ENCODE assay signal across 16 cellular contexts in genomic region chr6:107736713-107737396, GRCh38.
DNase-seq lines count a peak whose midpoint lies in the region; ATAC-seq and TF ChIP-seq lines count a peak whose summit lies in the region.
"Had no signal": no experiment of that assay in that cellular context is flagged by ENCODE, and none has a peak within 500 bp of the region (broad histone marks: within the 10 kb centered on the region; RNA-seq: fewer than 3 reads in every experiment).

No MANE protein-coding gene starts in this region.

- H3K36me3 ChIP-seq in esophagus squamous epithelium = no peaks in the 10 kb centered on the region
- H3K36me3 ChIP-seq: breast epithelium had no signal

- H3K27me3 ChIP-seq in esophagus squamous epithelium = peaks cover 0 to 48% (median 0%) of the 10 kb centered on the region in 4 donors
- H3K27me3 ChIP-seq: breast epithelium had no signal

- H3K27ac ChIP-seq in esophagus squamous epithelium = peak overlapping the region in 3 of 4 donors; percentile 3 to 42 (median 22)
- H3K27ac ChIP-seq: breast epithelium had no signal

- intact Hi-C loops in esophagus squamous epithelium (cut with DNase I) = no loop called here

- H3K36me3 Mint-ChIP-seq in activated T-cell treated with anti-CD3 and anti-CD28 coated beads, Interleukin-2, amount 50 U/mL, for 72 hours (ENCODE audit: insufficient read depth in 2 of 2) = peaks cover 0 to 1% of the 10 kb centered on the region in 2 donors
- H3K36me3 Mint-ChIP-seq in T-helper 2 cell treated with Interferon-gamma antibody and Interleukin-4, amounts not matched to agents 5 μg/mL and 100 μg/mL, for 36 hours (ENCODE audit: low read depth) = peaks cover 18% of the 10 kb centered on the region

- no peak for DNase-seq in activated T-cell treated with anti-CD3 and anti-CD28 coated beads, Interleukin-2, amount 50 U/mL, for 72 hours
- no peak for DNase-seq in activated T-cell treated with anti-CD3 and anti-CD28 coated beads, Interleukin-2, amount 50 U/mL, for 48 hours
- DNase-seq in T-helper 2 cell treated with Interferon-gamma antibody and Interleukin-4, amounts not matched to agents 5 μg/mL and 100 μg/mL, for 36 hours (ENCODE audit: low spot score) = no peak
- DNase-seq in esophagus squamous epithelium (lab: John Stamatoyannopoulos, UW) (no peak), superior temporal gyrus (ENCODE audit: extremely low spot score) (peak; percentile 20), GF-D8 (lab: John Stamatoyannopoulos, UW) (no peak), NOMO-1 treated with dmso at 0.1 percent for 144 hours (lab: John Stamatoyannopoulos, UW; ENCODE audit: unreplicated experiment) (no peak)
- DNase-seq: ACHN; activated CD4-positive, CD25-positive, alpha-beta regulatory T cell; effector CD4-positive, alpha-beta T cell; NCI-H2227 treated with DMSO at 0.1 percent for 48 hours; nucleus accumbens; SW 1271 had no signal

- no peak for TF ChIP-seq CTCF in esophagus squamous epithelium (IDR thresholded peaks at IDR 0.05)

- 48 to 57% methylated on average over 6 of the region's 6 CpGs for WGBS in esophagus squamous epithelium, 2 donors

- peaks cover 75% of the 10 kb centered on the region for H3K4me1 Mint-ChIP-seq in activated T-cell treated with anti-CD3 and anti-CD28 coated beads, Interleukin-2, amount 50 U/mL, for 72 hours (ENCODE audit: low read depth)
- peaks cover 65% of the 10 kb centered on the region for H3K4me1 Mint-ChIP-seq in T-helper 2 cell treated with Interferon-gamma antibody and Interleukin-4, amounts not matched to agents 5 μg/mL and 100 μg/mL, for 36 hours (ENCODE audit: low read depth)

- no peaks in the 10 kb centered on the region for H3K9me3 Mint-ChIP-seq in activated T-cell treated with anti-CD3 and anti-CD28 coated beads, Interleukin-2, amount 50 U/mL, for 72 hours
- no peaks in the 10 kb centered on the region for H3K9me3 Mint-ChIP-seq in T-helper 2 cell treated with Interferon-gamma antibody and Interleukin-4, amounts not matched to agents 5 μg/mL and 100 μg/mL, for 36 hours

- H3K4me3 Mint-ChIP-seq in activated T-cell treated with anti-CD3 and anti-CD28 coated beads, Interleukin-2, amount 50 U/mL, for 72 hours = peak overlapping the region; percentile 62 to 66
- peak overlapping the region; percentile 82 for H3K4me3 Mint-ChIP-seq in T-helper 2 cell treated with Interferon-gamma antibody and Interleukin-4, amounts not matched to agents 5 μg/mL and 100 μg/mL, for 36 hours

- H3K4me1 ChIP-seq in esophagus squamous epithelium = no peaks in the 10 kb centered on the region
- H3K4me1 ChIP-seq: breast epithelium had no signal

- peak; percentile 37 to 38 for ATAC-seq in activated T-cell treated with anti-CD3 and anti-CD28 coated beads, Interleukin-2, amount 50 U/mL, for 72 hours (replicated peaks in 1 of 2)
- ATAC-seq in GM18517 (IDR thresholded peaks at IDR 0.05; ENCODE audit: unreplicated experiment) = no peak

- H3K27ac Mint-ChIP-seq in activated T-cell treated with anti-CD3 and anti-CD28 coated beads, Interleukin-2, amount 50 U/mL, for 72 hours = peak overlapping the region; percentile 16
- peak overlapping the region; percentile 92 for H3K27ac Mint-ChIP-seq in T-helper 2 cell treated with Interferon-gamma antibody and Interleukin-4, amounts not matched to agents 5 μg/mL and 100 μg/mL, for 36 hours

- no peaks in the 10 kb centered on the region for H3K9me3 ChIP-seq in esophagus squamous epithelium
- H3K9me3 ChIP-seq: breast epithelium had no signal

- H3K4me3 ChIP-seq in esophagus squamous epithelium = no peak overlapping the region
- H3K4me3 ChIP-seq: breast epithelium, lung had no signal

- TF ChIP-seq POLR2A in esophagus squamous epithelium (IDR thresholded peaks at IDR 0.05) = no peak

- H3K27me3 Mint-ChIP-seq in activated T-cell treated with anti-CD3 and anti-CD28 coated beads, Interleukin-2, amount 50 U/mL, for 72 hours (ENCODE audit: low read depth) = no peaks in the 10 kb centered on the region
- H3K27me3 Mint-ChIP-seq in T-helper 2 cell treated with Interferon-gamma antibody and Interleukin-4, amounts not matched to agents 5 μg/mL and 100 μg/mL, for 36 hours (ENCODE audit: low read depth) = peaks cover 18% of the 10 kb centered on the region
